Comparison of ENCODE assay signal across 21 cellular contexts in genomic region chr10:124265391-124265745, GRCh38.
"Had no signal": no experiment of that assay in that cellular context is flagged by ENCODE, and none has a peak within 500 bp of the region (broad histone marks: within the 10 kb centered on the region; RNA-seq: fewer than 3 reads in every experiment).

No MANE protein-coding gene starts in this region.

- H3K27ac Mint-ChIP-seq: immature natural killer cell; mesothelial cell of epicardium; naive B cell; natural killer cell; stimulated activated effector memory CD8-positive, alpha-beta T cell treated with anti-CD3 and anti-CD28 coated beads, Interleukin-12 subunit alpha, Interleukin-12 subunit beta, amount 100 ng/mL, for 72 hours; stimulated activated naive CD8-positive, alpha-beta T cell treated with anti-CD3 and anti-CD28 coated beads, Interleukin-15, amount 100 ng/mL, for 72 hours; type B pancreatic cell had no signal

- ATAC-seq: left colon; natural killer cell; pancreas; right cardiac atrium; sciatic nerve; stimulated activated effector memory CD8-positive, alpha-beta T cell treated with anti-CD3 and anti-CD28 coated beads, Interleukin-12 subunit alpha, Interleukin-12 subunit beta, amount 100 ng/mL, for 72 hours; stimulated activated naive CD8-positive, alpha-beta T cell treated with anti-CD3 and anti-CD28 coated beads, Interleukin-15, amount 100 ng/mL, for 72 hours had no signal

- H3K4me3 Mint-ChIP-seq: immature natural killer cell; mesothelial cell of epicardium; naive B cell; natural killer cell; stimulated activated effector memory CD8-positive, alpha-beta T cell treated with anti-CD3 and anti-CD28 coated beads, Interleukin-12 subunit alpha, Interleukin-12 subunit beta, amount 100 ng/mL, for 72 hours; stimulated activated naive CD8-positive, alpha-beta T cell treated with anti-CD3 and anti-CD28 coated beads, Interleukin-15, amount 100 ng/mL, for 72 hours; type B pancreatic cell had no signal

- H3K36me3 Mint-ChIP-seq: immature natural killer cell; mesothelial cell of epicardium; naive B cell; natural killer cell; stimulated activated effector memory CD8-positive, alpha-beta T cell treated with anti-CD3 and anti-CD28 coated beads, Interleukin-12 subunit alpha, Interleukin-12 subunit beta, amount 100 ng/mL, for 72 hours; type B pancreatic cell had no signal

- H3K9me3 Mint-ChIP-seq: immature natural killer cell; mesothelial cell of epicardium; natural killer cell; stimulated activated effector memory CD8-positive, alpha-beta T cell treated with anti-CD3 and anti-CD28 coated beads, Interleukin-12 subunit alpha, Interleukin-12 subunit beta, amount 100 ng/mL, for 72 hours; stimulated activated naive CD8-positive, alpha-beta T cell treated with anti-CD3 and anti-CD28 coated beads, Interleukin-15, amount 100 ng/mL, for 72 hours; type B pancreatic cell had no signal

- DNase-seq: hypothalamus; immature natural killer cell; kidney; left colon; left ventricle myocardium inferior; mesendoderm; naive B cell; natural killer cell; nucleus accumbens; pancreas; retina; stimulated activated CD4-positive, alpha-beta T cell treated with anti-CD3 and anti-CD28 coated beads, Interleukin-4, amount 100 ng/mL, for 24 hours; stimulated activated naive CD4-positive, alpha-beta T cell treated with Interleukin-2 at 50 U/mL for 16 hours; stimulated activated naive CD8-positive, alpha-beta T cell treated with anti-CD3 and anti-CD28 coated beads, Interleukin-15, amount 100 ng/mL, for 72 hours; substantia nigra; uterus had no signal

- H3K4me1 Mint-ChIP-seq: immature natural killer cell; mesothelial cell of epicardium; natural killer cell; stimulated activated effector memory CD8-positive, alpha-beta T cell treated with anti-CD3 and anti-CD28 coated beads, Interleukin-12 subunit alpha, Interleukin-12 subunit beta, amount 100 ng/mL, for 72 hours; stimulated activated naive CD8-positive, alpha-beta T cell treated with anti-CD3 and anti-CD28 coated beads, Interleukin-15, amount 100 ng/mL, for 72 hours had no signal
